2 cellular contexts compared by ENCODE assay signal in the genomic region with DNA sequence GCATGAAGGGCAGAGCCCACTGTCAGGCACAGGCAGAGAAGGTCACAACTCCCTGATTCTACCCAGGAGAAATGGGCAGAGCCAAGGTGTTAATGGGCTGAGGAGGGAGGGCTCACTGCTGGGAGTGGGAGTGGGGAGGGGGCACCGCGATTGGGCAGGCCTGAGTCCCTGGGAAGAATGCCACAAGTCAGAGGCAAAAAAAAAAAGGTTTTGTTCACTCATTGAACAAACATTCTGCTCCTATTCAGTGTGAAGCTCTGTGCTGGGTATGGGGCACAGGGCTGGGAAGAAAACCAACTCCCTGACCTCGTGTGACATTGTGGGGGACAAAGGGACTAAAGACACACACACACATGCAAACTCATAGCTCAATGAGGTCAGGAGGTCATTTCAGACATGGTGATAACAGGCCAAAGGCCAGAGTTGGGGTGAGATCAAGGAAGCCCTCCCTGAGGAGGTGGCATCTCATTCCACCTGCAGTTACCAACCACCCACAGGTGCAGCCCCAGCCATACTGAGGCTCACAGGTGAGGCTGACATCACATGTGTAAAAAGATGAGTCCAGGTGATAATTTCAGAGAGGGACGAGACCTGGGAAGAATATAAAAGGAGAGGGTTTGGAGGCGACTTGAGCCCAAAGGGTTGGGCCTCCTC.
TF ChIP-seq lines count a peak whose summit lies in the region.

No MANE protein-coding gene starts in this region.

TF ChIP-seq in SK-N-SH, 30 proteins besides CTCF, POLR2A, EP300 and RAD21 (continued from another document):
- TF ChIP-seq, protein P1, sequence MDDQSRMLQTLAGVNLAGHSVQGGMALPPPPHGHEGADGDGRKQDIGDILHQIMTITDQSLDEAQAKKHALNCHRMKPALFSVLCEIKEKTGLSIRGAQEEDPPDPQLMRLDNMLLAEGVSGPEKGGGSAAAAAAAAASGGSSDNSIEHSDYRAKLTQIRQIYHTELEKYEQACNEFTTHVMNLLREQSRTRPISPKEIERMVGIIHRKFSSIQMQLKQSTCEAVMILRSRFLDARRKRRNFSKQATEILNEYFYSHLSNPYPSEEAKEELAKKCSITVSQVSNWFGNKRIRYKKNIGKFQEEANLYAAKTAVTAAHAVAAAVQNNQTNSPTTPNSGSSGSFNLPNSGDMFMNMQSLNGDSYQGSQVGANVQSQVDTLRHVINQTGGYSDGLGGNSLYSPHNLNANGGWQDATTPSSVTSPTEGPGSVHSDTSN (IDR thresholded peaks at IDR 0.05): no peak
- no peak for TF ChIP-seq RXRA (IDR thresholded peaks at IDR 0.05; ENCODE audit: borderline replicate concordance, low read depth)
- no peak for TF ChIP-seq EZH2phosphoT487 (IDR thresholded peaks at IDR 0.05; ENCODE audit: borderline replicate concordance, low read depth)
- no peak for TF ChIP-seq TAF1 (IDR thresholded peaks at IDR 0.05; ENCODE audit: borderline replicate concordance, low read depth, low read length)
- TF ChIP-seq ZBTB33 (IDR thresholded peaks at IDR 0.05; ENCODE audit: borderline replicate concordance, low read depth): no peak
- no peak for TF ChIP-seq IRF3 (IDR thresholded peaks at IDR 0.05; ENCODE audit: low read depth, low read length)
- no peak for TF ChIP-seq GABPA (IDR thresholded peaks at IDR 0.05; ENCODE audit: low read depth)
- TF ChIP-seq FOXM1 (IDR thresholded peaks at IDR 0.05; ENCODE audit: low read depth): no peak
- no peak for TF ChIP-seq RCOR1 (IDR thresholded peaks at IDR 0.05; ENCODE audit: low read length)
- no peak for TF ChIP-seq YY1 (IDR thresholded peaks at IDR 0.05; ENCODE audit: low read depth)
- TF ChIP-seq NRF1 (IDR thresholded peaks at IDR 0.05; ENCODE audit: low read depth, low read length): no peak
- no peak for TF ChIP-seq JUND (IDR thresholded peaks at IDR 0.05)
- TF ChIP-seq REST (IDR thresholded peaks at IDR 0.05; ENCODE audit: low read depth, low read length): no peak

TF ChIP-seq in SK-N-SH treated with all-trans-retinoic acid at 6 μM for 48 hours, 23 proteins besides CTCF, POLR2A, EP300 and RAD21:
- TF ChIP-seq, protein P2, sequence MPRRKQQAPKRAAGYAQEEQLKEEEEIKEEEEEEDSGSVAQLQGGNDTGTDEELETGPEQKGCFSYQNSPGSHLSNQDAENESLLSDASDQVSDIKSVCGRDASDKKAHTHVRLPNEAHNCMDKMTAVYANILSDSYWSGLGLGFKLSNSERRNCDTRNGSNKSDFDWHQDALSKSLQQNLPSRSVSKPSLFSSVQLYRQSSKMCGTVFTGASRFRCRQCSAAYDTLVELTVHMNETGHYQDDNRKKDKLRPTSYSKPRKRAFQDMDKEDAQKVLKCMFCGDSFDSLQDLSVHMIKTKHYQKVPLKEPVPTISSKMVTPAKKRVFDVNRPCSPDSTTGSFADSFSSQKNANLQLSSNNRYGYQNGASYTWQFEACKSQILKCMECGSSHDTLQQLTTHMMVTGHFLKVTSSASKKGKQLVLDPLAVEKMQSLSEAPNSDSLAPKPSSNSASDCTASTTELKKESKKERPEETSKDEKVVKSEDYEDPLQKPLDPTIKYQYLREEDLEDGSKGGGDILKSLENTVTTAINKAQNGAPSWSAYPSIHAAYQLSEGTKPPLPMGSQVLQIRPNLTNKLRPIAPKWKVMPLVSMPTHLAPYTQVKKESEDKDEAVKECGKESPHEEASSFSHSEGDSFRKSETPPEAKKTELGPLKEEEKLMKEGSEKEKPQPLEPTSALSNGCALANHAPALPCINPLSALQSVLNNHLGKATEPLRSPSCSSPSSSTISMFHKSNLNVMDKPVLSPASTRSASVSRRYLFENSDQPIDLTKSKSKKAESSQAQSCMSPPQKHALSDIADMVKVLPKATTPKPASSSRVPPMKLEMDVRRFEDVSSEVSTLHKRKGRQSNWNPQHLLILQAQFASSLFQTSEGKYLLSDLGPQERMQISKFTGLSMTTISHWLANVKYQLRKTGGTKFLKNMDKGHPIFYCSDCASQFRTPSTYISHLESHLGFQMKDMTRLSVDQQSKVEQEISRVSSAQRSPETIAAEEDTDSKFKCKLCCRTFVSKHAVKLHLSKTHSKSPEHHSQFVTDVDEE (CRISPR knock-in tag; IDR thresholded peaks at IDR 0.05): no peak
- TF ChIP-seq TCF4 (CRISPR knock-in tag; IDR thresholded peaks at IDR 0.05; ENCODE audit: borderline replicate concordance) (no peak), SNAI2 (CRISPR knock-in tag; IDR thresholded peaks at IDR 0.05) (no peak), ZNF70 (CRISPR knock-in tag; IDR thresholded peaks at IDR 0.05) (no peak), OSR1 (CRISPR knock-in tag; IDR thresholded peaks at IDR 0.05) (no peak), BACH2 (CRISPR knock-in tag; IDR thresholded peaks at IDR 0.05; ENCODE audit: borderline replicate concordance) (no peak), ZNF8 (CRISPR knock-in tag; IDR thresholded peaks at IDR 0.05) (no peak), ISL1 (CRISPR knock-in tag; IDR thresholded peaks at IDR 0.05) (no peak), GLIS3 (CRISPR knock-in tag; IDR thresholded peaks at IDR 0.05) (no peak), ZFP30 (CRISPR knock-in tag; IDR thresholded peaks at IDR 0.05) (no peak), CSDC2 (CRISPR knock-in tag; IDR thresholded peaks at IDR 0.05) (no peak), ARNTL (CRISPR knock-in tag; IDR thresholded peaks at IDR 0.05; ENCODE audit: borderline replicate concordance, low read depth) (no peak), ESRRG (CRISPR knock-in tag; IDR thresholded peaks at IDR 0.05) (no peak)
- TF ChIP-seq, protein P3, sequence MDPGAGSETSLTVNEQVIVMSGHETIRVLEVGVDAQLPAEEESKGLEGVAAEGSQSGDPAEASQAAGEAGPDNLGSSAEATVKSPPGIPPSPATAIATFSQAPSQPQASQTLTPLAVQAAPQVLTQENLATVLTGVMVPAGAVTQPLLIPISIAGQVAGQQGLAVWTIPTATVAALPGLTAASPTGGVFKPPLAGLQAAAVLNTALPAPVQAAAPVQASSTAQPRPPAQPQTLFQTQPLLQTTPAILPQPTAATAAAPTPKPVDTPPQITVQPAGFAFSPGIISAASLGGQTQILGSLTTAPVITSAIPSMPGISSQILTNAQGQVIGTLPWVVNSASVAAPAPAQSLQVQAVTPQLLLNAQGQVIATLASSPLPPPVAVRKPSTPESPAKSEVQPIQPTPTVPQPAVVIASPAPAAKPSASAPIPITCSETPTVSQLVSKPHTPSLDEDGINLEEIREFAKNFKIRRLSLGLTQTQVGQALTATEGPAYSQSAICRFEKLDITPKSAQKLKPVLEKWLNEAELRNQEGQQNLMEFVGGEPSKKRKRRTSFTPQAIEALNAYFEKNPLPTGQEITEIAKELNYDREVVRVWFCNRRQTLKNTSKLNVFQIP (CRISPR knock-in tag; IDR thresholded peaks at IDR 0.05; ENCODE audit: borderline replicate concordance, low read depth): no peak
- TF ChIP-seq, protein P4, sequence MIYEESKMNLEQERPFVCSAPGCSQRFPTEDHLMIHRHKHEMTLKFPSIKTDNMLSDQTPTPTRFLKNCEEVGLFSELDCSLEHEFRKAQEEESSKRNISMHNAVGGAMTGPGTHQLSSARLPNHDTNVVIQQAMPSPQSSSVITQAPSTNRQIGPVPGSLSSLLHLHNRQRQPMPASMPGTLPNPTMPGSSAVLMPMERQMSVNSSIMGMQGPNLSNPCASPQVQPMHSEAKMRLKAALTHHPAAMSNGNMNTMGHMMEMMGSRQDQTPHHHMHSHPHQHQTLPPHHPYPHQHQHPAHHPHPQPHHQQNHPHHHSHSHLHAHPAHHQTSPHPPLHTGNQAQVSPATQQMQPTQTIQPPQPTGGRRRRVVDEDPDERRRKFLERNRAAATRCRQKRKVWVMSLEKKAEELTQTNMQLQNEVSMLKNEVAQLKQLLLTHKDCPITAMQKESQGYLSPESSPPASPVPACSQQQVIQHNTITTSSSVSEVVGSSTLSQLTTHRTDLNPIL (CRISPR knock-in tag; IDR thresholded peaks at IDR 0.05; ENCODE audit: low read depth): no peak
- TF ChIP-seq, protein P5, sequence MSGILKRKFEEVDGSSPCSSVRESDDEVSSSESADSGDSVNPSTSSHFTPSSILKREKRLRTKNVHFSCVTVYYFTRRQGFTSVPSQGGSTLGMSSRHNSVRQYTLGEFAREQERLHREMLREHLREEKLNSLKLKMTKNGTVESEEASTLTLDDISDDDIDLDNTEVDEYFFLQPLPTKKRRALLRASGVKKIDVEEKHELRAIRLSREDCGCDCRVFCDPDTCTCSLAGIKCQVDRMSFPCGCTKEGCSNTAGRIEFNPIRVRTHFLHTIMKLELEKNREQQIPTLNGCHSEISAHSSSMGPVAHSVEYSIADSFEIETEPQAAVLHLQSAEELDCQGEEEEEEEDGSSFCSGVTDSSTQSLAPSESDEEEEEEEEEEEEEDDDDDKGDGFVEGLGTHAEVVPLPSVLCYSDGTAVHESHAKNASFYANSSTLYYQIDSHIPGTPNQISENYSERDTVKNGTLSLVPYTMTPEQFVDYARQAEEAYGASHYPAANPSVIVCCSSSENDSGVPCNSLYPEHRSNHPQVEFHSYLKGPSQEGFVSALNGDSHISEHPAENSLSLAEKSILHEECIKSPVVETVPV (CRISPR knock-in tag; IDR thresholded peaks at IDR 0.05): no peak
TF ChIP-seq in SK-N-SH treated with all-trans-retinoic acid at 6 μM for 48 hours: peak in this region for 0.
